Comparison of ENCODE assay signal across 12 cellular contexts in genomic region chr3:165201964-165202363, GRCh38. TPM values are rescaled to one million over a fixed set of nuclear protein-coding genes. Genes with fewer than 3 reads are reported as not detected.
"Had no signal": no experiment of that assay in that cellular context is flagged by ENCODE, and none has a peak within 500 bp of the region (broad histone marks: within the 10 kb centered on the region; RNA-seq: fewer than 3 reads in every experiment).

No MANE protein-coding gene starts in this region.

- H3K4me2 ChIP-seq: KMS-11 had no signal

- H3K36me3 Mint-ChIP-seq: IgD-negative memory B cell had no signal

- FAIRE-seq: HepG2, HTR-8/SVneo, K562 had no signal

- DNase-seq: IMR-90, Karpas-422, KBM-7, KG1 had no signal

- H3K9ac ChIP-seq: KMS-11 had no signal

- H3K4me1 Mint-ChIP-seq: IgD-negative memory B cell had no signal

- H3K27ac Mint-ChIP-seq: IgD-negative memory B cell had no signal

- H3K27ac ChIP-seq: HL-60, KMS-11 had no signal

- H3K4me3 Mint-ChIP-seq: IgD-negative memory B cell had no signal

- ATAC-seq: HepG2, K562 had no signal

- H3K4me3 ChIP-seq: K562 had no signal

RNA-seq across cellular contexts. Expression of gene SLITRK3, which starts 5.8 kb away (rescaled TPM):
- total RNA-seq: HepG2, HT-29, HT1080, IMR-90, K562 had no signal
- polyA plus RNA-seq: HepG2, IgD-negative memory B cell, IMR-90, K562 had no signal
